11 cellular contexts compared by ENCODE assay signal in genomic region chr3:150149651-150150051, GRCh38.
A peak's percentile ranks its signal among the peaks of the same experiment; 100 is the strongest.
DNase-seq lines count a peak whose midpoint lies in the region; ATAC-seq and TF ChIP-seq lines count a peak whose summit lies in the region.
"Had no signal": no experiment of that assay in that cellular context is flagged by ENCODE, and none has a peak within 500 bp of the region (broad histone marks: within the 10 kb centered on the region; RNA-seq: fewer than 3 reads in every experiment).

No MANE protein-coding gene starts in this region.

- H3K9me3 ChIP-seq in fibroblast of lung (ENCODE audit: control insufficient read depth, insufficient read depth, low read depth, low read length), result no peaks in the 10 kb centered on the region
- H3K9me3 ChIP-seq: A549 had no signal

- no peak for TF ChIP-seq CTCF in fibroblast of lung (conservative IDR thresholded peaks at IDR 0.05 in 1 of 2, IDR thresholded peaks at IDR 0.05 in 1 of 2; ENCODE audit: low read depth in 1 of 2, low read length in 2 of 2)

- peak overlapping the region; percentile 34 for H3K4me2 ChIP-seq in fibroblast of lung (ENCODE audit: extremely low read depth, insufficient read depth, low read length)
- H3K4me2 ChIP-seq: A549 had no signal

- peaks cover 32% of the 10 kb centered on the region for H3K4me1 ChIP-seq in fibroblast of lung (ENCODE audit: control insufficient read depth, extremely low read depth, insufficient read depth, low read length)
- H3K4me1 ChIP-seq: A549 had no signal

- H3K4me3 ChIP-seq in fibroblast of lung (replicated peaks in 1 of 4; ENCODE audit: control extremely low read depth in 1 of 4, insufficient read depth in 1 of 4, low read depth in 3 of 4, low read length in 4 of 4), result no peak overlapping the region
- H3K4me3 ChIP-seq: A549 had no signal

- no peak overlapping the region for H3K9ac ChIP-seq in fibroblast of lung (ENCODE audit: insufficient read depth, low read length)

- H3K79me2 ChIP-seq in fibroblast of lung (ENCODE audit: control insufficient read depth, insufficient read depth, low read length), result no peaks in the 10 kb centered on the region

- no peak overlapping the region for H2AFZ ChIP-seq in fibroblast of lung (ENCODE audit: low read length)

- DNase-seq in DMS153 (lab: John Stamatoyannopoulos, UW) (peak; percentile 80), DMS153 treated with DMSO at 0.1 percent for 48 hours (lab: John Stamatoyannopoulos, UW; ENCODE audit: unreplicated experiment) (no peak), NCI-H526 (lab: John Stamatoyannopoulos, UW) (peak; percentile 99), fibroblast of lung (ENCODE audit: low read depth in 2 of 2) (peak; percentile 87 to 94), retina (peak; percentile 55), NCI-H128 (lab: John Stamatoyannopoulos, UW; ENCODE audit: unreplicated experiment) (no peak)
- DNase-seq in stimulated activated CD4-positive, alpha-beta T cell treated with anti-CD3 and anti-CD28 coated beads, Interleukin-12 subunit alpha, Interleukin-12 subunit beta, amount 100 ng/mL, for 4 hours, result no peak
- DNase-seq: H9, small intestine had no signal

- H4K20me1 ChIP-seq in fibroblast of lung (ENCODE audit: control insufficient read depth, extremely low read depth, insufficient read depth, low read length), result no peaks in the 10 kb centered on the region

- H3K36me3 ChIP-seq in fibroblast of lung (ENCODE audit: control insufficient read depth, insufficient read depth, low read length), result no peaks in the 10 kb centered on the region

- peak overlapping the region; percentile 93 for H3K27ac ChIP-seq in fibroblast of lung (ENCODE audit: insufficient read depth, low read length)
- H3K27ac ChIP-seq: A549 had no signal

- ATAC-seq in HG02885 (IDR thresholded peaks at IDR 0.05; ENCODE audit: poor library complexity, unreplicated experiment), result no peak
- ATAC-seq: A549 had no signal

- no peaks in the 10 kb centered on the region for H3K27me3 ChIP-seq in fibroblast of lung (ENCODE audit: control insufficient read depth, insufficient read depth, low read length)

Comparison
In these comparisons a context has a peak if more than half of its experiments do, and no peak if none do; other contexts are left out.
1. DNase-seq: peak in DMS153 (single experiment), NCI-H526 (2 of 2), fibroblast of lung (2 of 2) and retina (single experiment); none in DMS153 treated with DMSO at 0.1 percent for 48 hours (single experiment), NCI-H128 (single experiment) and stimulated activated CD4-positive, alpha-beta T cell treated with anti-CD3 and anti-CD28 coated beads, Interleukin-12 subunit alpha, Interleukin-12 subunit beta, amount 100 ng/mL, for 4 hours (single experiment).